ENCODE assay signal across 8 cellular contexts in genomic region chr1:2174348-2175054, GRCh38. TPM values are rescaled to one million over a fixed set of nuclear protein-coding genes. Genes with fewer than 3 reads are reported as not detected.
DNase-seq lines count a peak whose midpoint lies in the region; ATAC-seq and TF ChIP-seq lines count a peak whose summit lies in the region.

No MANE protein-coding gene starts in this region.

- H3K36me3 ChIP-seq in endodermal cell (ENCODE audit: control insufficient read depth, insufficient read depth, low read length) (peaks cover 12% of the 10 kb centered on the region), mesenchymal stem cell (ENCODE audit: control insufficient read depth in 1 of 2, insufficient read depth in 2 of 2, low read depth in 1 of 2, low read length in 2 of 2) (peaks cover 0 to 76% of the 10 kb centered on the region in 2 experiments), thyroid gland (peaks cover 7 to 14% of the 10 kb centered on the region in 2 donors)

- TF ChIP-seq CTCF in endodermal cell (conservative IDR thresholded peaks at IDR 0.05) = peak; percentile 95
- peak; percentile 51 to 85 (median 58) for TF ChIP-seq CTCF in thyroid gland (IDR thresholded peaks at IDR 0.05)

- H2BK12ac ChIP-seq in mesenchymal stem cell (ENCODE audit: low read length in 2 of 2) = no peak overlapping the region

- 66 to 83% methylated on average over 19 to 31 of the region's 31 CpGs for WGBS in endodermal cell (ENCODE audit: insufficient coverage in 1 of 2, insufficient read length in 1 of 2), 2 experiments
- WGBS in mesenchymal stem cell = 45% methylated on average over 31 of the region's 31 CpGs
- 61 to 76% methylated on average over 14 to 26 of the region's 31 CpGs for WGBS in thyroid gland, 2 donors

- intact Hi-C loops in thyroid gland (cut with DNase I) = loop anchor here (10.0 kb wide), 1 partner anchor 120 kb away; the partner anchor contains the start of gene PRKCZ

- H2BK5ac ChIP-seq in mesenchymal stem cell (ENCODE audit: low read depth, low read length, poor library complexity, severe bottlenecking) = no peak overlapping the region

- no peaks in the 10 kb centered on the region for H3K79me1 ChIP-seq in mesenchymal stem cell (replicated peaks; ENCODE audit: low read length, poor library complexity, severe bottlenecking)

- TF ChIP-seq POLR2A in thyroid gland (IDR thresholded peaks at IDR 0.05) = no peak

- no peak overlapping the region for H4K8ac ChIP-seq in mesenchymal stem cell (ENCODE audit: low read length)

- no peak overlapping the region for H3K14ac ChIP-seq in mesenchymal stem cell (ENCODE audit: low read length in 2 of 2)

- H3K9me3 ChIP-seq in endodermal cell (ENCODE audit: control insufficient read depth, low read length) (no peaks in the 10 kb centered on the region), mesenchymal stem cell (ENCODE audit: control insufficient read depth, low read length) (no peaks in the 10 kb centered on the region), thyroid gland (no peaks in the 10 kb centered on the region)

- H2AFZ ChIP-seq in mesenchymal stem cell (ENCODE audit: low read depth, low read length) = no peak overlapping the region

- no peak for ATAC-seq in HG03457 (IDR thresholded peaks at IDR 0.05; ENCODE audit: unreplicated experiment)

- H3K4me1 Mint-ChIP-seq in endodermal cell = no peaks in the 10 kb centered on the region

- no peak overlapping the region for H3K4me2 ChIP-seq in mesenchymal stem cell (ENCODE audit: low read length, poor library complexity, severe bottlenecking)

- H3K27me3 ChIP-seq in endodermal cell (ENCODE audit: control insufficient read depth, insufficient read depth, low read length, poor library complexity, severe bottlenecking) (no peaks in the 10 kb centered on the region), mesenchymal stem cell (ENCODE audit: control insufficient read depth in 1 of 2, insufficient read depth in 1 of 2, low read length in 2 of 2) (peaks cover 0 to 32% of the 10 kb centered on the region in 2 experiments), thyroid gland (no peaks in the 10 kb centered on the region)

- H3K4me3 ChIP-seq in endodermal cell (ENCODE audit: low read length) (no peak overlapping the region), mesenchymal stem cell (ENCODE audit: insufficient read depth in 1 of 2, low read depth in 1 of 2, low read length in 2 of 2) (peak overlapping the region in 1 of 2 experiments; percentile 76), thyroid gland (replicated peaks in 1 of 3) (no peak overlapping the region)

- no peak overlapping the region for H3K4ac ChIP-seq in mesenchymal stem cell (ENCODE audit: low read depth in 1 of 2, low read length in 2 of 2)

- no peak overlapping the region for H3K18ac ChIP-seq in mesenchymal stem cell (ENCODE audit: low read depth in 1 of 2, low read length in 2 of 2)

- H2BK15ac ChIP-seq in mesenchymal stem cell (ENCODE audit: low read depth, poor library complexity, severe bottlenecking) = no peak overlapping the region

- no peak overlapping the region for H3K23ac ChIP-seq in mesenchymal stem cell (ENCODE audit: low read length in 2 of 2)

- H3K9me3 Mint-ChIP-seq in endodermal cell = no peaks in the 10 kb centered on the region

- H3K4me3 Mint-ChIP-seq in endodermal cell = no peak overlapping the region

- no peak overlapping the region for H2BK120ac ChIP-seq in mesenchymal stem cell (ENCODE audit: low read depth, low read length)

- no peak overlapping the region for H3K27ac ChIP-seq in endodermal cell (ENCODE audit: low read depth, low read length)
- H3K27ac ChIP-seq in mesenchymal stem cell (ENCODE audit: low read length, poor library complexity, severe bottlenecking) = no peak overlapping the region
- no peak overlapping the region for H3K27ac ChIP-seq in thyroid gland

- peaks cover 56% of the 10 kb centered on the region for H3K36me3 Mint-ChIP-seq in endodermal cell (ENCODE audit: low read depth)

- no peak overlapping the region for H3K27ac Mint-ChIP-seq in endodermal cell

- no peak overlapping the region for H4K91ac ChIP-seq in mesenchymal stem cell (ENCODE audit: low read length)

- H3K4me1 ChIP-seq in endodermal cell (ENCODE audit: control insufficient read depth, insufficient read depth, low read length) (no peaks in the 10 kb centered on the region), mesenchymal stem cell (ENCODE audit: control insufficient read depth, insufficient read depth, low read depth, low read length) (peaks cover 8% of the 10 kb centered on the region), thyroid gland (no peaks in the 10 kb centered on the region)

- H3K9ac ChIP-seq in endodermal cell (ENCODE audit: extremely low read depth, low read length, poor library complexity, severe bottlenecking) (no peak overlapping the region), mesenchymal stem cell (ENCODE audit: low read length) (peak overlapping the region; percentile 81)

- H3K27me3 Mint-ChIP-seq in endodermal cell (ENCODE audit: insufficient read depth) = no peaks in the 10 kb centered on the region

- H2AK5ac ChIP-seq in mesenchymal stem cell (ENCODE audit: low read length, severe bottlenecking) = no peak overlapping the region

- DNase-seq in stimulated activated naive CD4-positive, alpha-beta T cell (lab: John Stamatoyannopoulos, UW) = peak in 4 of 6 experiments; percentile 14 to 47 (median 28)
- no peak for DNase-seq in stimulated activated naive CD4-positive, alpha-beta T cell treated with Interleukin-2 at 50 U/mL for 16 hours (lab: John Stamatoyannopoulos, UW)
- DNase-seq in NCI-H2029 (lab: John Stamatoyannopoulos, UW) (peak; percentile 31), endodermal cell (peak; percentile 92), mesenchymal stem cell (peak; percentile 61), thyroid gland (peak; percentile 33 to 42)
- DNase-seq in activated CD4-positive, alpha-beta T cell treated with anti-CD3 and anti-CD28 coated beads for 4 hours = peak; percentile 31 to 43

RNA-seq across cellular contexts. Expression of gene FAAP20, which starts 20.1 kb away (rescaled TPM):
- 100 to 1,000 TPM; 126 to 154 TPM for total RNA-seq in endodermal cell
- 91.8 TPM for polyA plus RNA-seq in endodermal cell (2013, experiment 1 of 2)
- polyA plus RNA-seq in endodermal cell (2013, experiment 2 of 2) = 88.9 TPM
- 84.5 TPM for polyA plus RNA-seq in mesenchymal stem cell (2013, experiment 1 of 2)
- polyA plus RNA-seq in mesenchymal stem cell (2013, experiment 2 of 2) = 86.1 TPM
- 10 to 100 TPM; 42.2 to 82.2 (median 50.2) TPM for total RNA-seq in thyroid gland

RNA-seq across cellular contexts. Expression of gene SKI, which starts 53.6 kb away (rescaled TPM):
- total RNA-seq in endodermal cell = 10 to 100 TPM; 65.4 to 79.2 TPM
- polyA plus RNA-seq in endodermal cell (2013, experiment 1 of 2) = 39.9 TPM
- 37.7 TPM for polyA plus RNA-seq in endodermal cell (2013, experiment 2 of 2)
- polyA plus RNA-seq in mesenchymal stem cell (2013, experiment 1 of 2) = 43.3 TPM
- 44.2 TPM for polyA plus RNA-seq in mesenchymal stem cell (2013, experiment 2 of 2)
- total RNA-seq in thyroid gland = 10 to 100 TPM; 31.4 to 59.6 (median 39.9) TPM
